14 cellular contexts compared by ENCODE assay signal in genomic region chr17:42273474-42274272, GRCh38. TPM values are rescaled to one million over a fixed set of nuclear protein-coding genes. Genes with fewer than 3 reads are reported as not detected.
DNase-seq lines count a peak whose midpoint lies in the region; ATAC-seq and TF ChIP-seq lines count a peak whose summit lies in the region.
"Had no signal": no experiment of that assay in that cellular context is flagged by ENCODE, and none has a peak within 500 bp of the region (broad histone marks: within the 10 kb centered on the region; RNA-seq: fewer than 3 reads in every experiment).

No MANE protein-coding gene starts in this region.

- H3K27ac Mint-ChIP-seq in activated naive CD4-positive, alpha-beta T cell treated with anti-CD3 and anti-CD28 coated beads for 36 hours, result peak overlapping the region; percentile 97
- H3K27ac Mint-ChIP-seq in T-helper 17 cell, result peak overlapping the region; percentile 100
- H3K27ac Mint-ChIP-seq in glutamatergic neuron (ENCODE audit: unreplicated experiment), result no peak overlapping the region
- H3K27ac Mint-ChIP-seq in stimulated activated naive CD8-positive, alpha-beta T cell treated with anti-CD3 and anti-CD28 coated beads, Interleukin-15, amount 100 ng/mL, for 72 hours, result peak overlapping the region; percentile 56 to 96

- H3K4me3 Mint-ChIP-seq in activated naive CD4-positive, alpha-beta T cell treated with anti-CD3 and anti-CD28 coated beads for 36 hours, result peak overlapping the region; percentile 96
- H3K4me3 Mint-ChIP-seq in T-helper 17 cell, result peak overlapping the region; percentile 100
- H3K4me3 Mint-ChIP-seq in glutamatergic neuron (ENCODE audit: unreplicated experiment), result peak overlapping the region; percentile 67
- H3K4me3 Mint-ChIP-seq in stimulated activated naive CD8-positive, alpha-beta T cell treated with anti-CD3 and anti-CD28 coated beads, Interleukin-15, amount 100 ng/mL, for 72 hours, result peak overlapping the region; percentile 80 to 99

- no peaks in the 10 kb centered on the region for H3K36me3 ChIP-seq in thyroid gland
- H3K36me3 ChIP-seq: HAP-1, WERI-Rb-1 had no signal

- H3K27me3 ChIP-seq in thyroid gland, result no peaks in the 10 kb centered on the region

- peaks cover 60% of the 10 kb centered on the region for H3K4me1 Mint-ChIP-seq in activated naive CD4-positive, alpha-beta T cell treated with anti-CD3 and anti-CD28 coated beads for 36 hours (ENCODE audit: low read depth)
- H3K4me1 Mint-ChIP-seq in T-helper 17 cell, result peaks cover 60% of the 10 kb centered on the region
- H3K4me1 Mint-ChIP-seq in glutamatergic neuron (ENCODE audit: low read depth, unreplicated experiment), result peaks cover 24% of the 10 kb centered on the region
- peaks cover 76% of the 10 kb centered on the region for H3K4me1 Mint-ChIP-seq in stimulated activated naive CD8-positive, alpha-beta T cell treated with anti-CD3 and anti-CD28 coated beads, Interleukin-15, amount 100 ng/mL, for 72 hours

- no peak overlapping the region for H3K4me3 ChIP-seq in thyroid gland (replicated peaks in 1 of 3)
- H3K4me3 ChIP-seq: lung had no signal

- DNase-seq in activated naive CD4-positive, alpha-beta T cell treated with anti-CD3 and anti-CD28 coated beads for 36 hours, result no peak
- DNase-seq in activated naive CD4-positive, alpha-beta T cell treated with Interleukin-2 at 50 U/mL for 16 hours, result no peak
- DNase-seq in T-helper 17 cell (no peak), glutamatergic neuron (no peak), thyroid gland (no peak)
- no peak for DNase-seq in stimulated activated naive CD8-positive, alpha-beta T cell treated with anti-CD3 and anti-CD28 coated beads, Interleukin-15, amount 100 ng/mL, for 72 hours
- DNase-seq: C1 segment of cervical spinal cord; effector CD4-positive, alpha-beta T cell; right cardiac atrium; WERI-Rb-1 had no signal

- CTCF ChIA-PET in activated naive CD4-positive, alpha-beta T cell treated with anti-CD3 and anti-CD28 coated beads for 36 hours (lab: Charles Lee), result interaction anchor here (0.6 to 8.1 kb wide), 6 partner anchors 14 to 129 kb away, joined by 3 to 46 read pairs (median 3); no protein-coding TSS in a partner anchor

- TF ChIP-seq POLR2A in thyroid gland (IDR thresholded peaks at IDR 0.05), result no peak

- peaks cover 36% of the 10 kb centered on the region for H3K36me3 Mint-ChIP-seq in activated naive CD4-positive, alpha-beta T cell treated with anti-CD3 and anti-CD28 coated beads for 36 hours (ENCODE audit: low read depth)
- peaks cover 4% of the 10 kb centered on the region for H3K36me3 Mint-ChIP-seq in T-helper 17 cell (ENCODE audit: low read depth)
- H3K36me3 Mint-ChIP-seq in glutamatergic neuron (ENCODE audit: unreplicated experiment), result peaks cover 4% of the 10 kb centered on the region

- no peaks in the 10 kb centered on the region for H3K9me3 Mint-ChIP-seq in activated naive CD4-positive, alpha-beta T cell treated with anti-CD3 and anti-CD28 coated beads for 36 hours
- peaks cover 8% of the 10 kb centered on the region for H3K9me3 Mint-ChIP-seq in glutamatergic neuron (ENCODE audit: unreplicated experiment)
- no peaks in the 10 kb centered on the region for H3K9me3 Mint-ChIP-seq in stimulated activated naive CD8-positive, alpha-beta T cell treated with anti-CD3 and anti-CD28 coated beads, Interleukin-15, amount 100 ng/mL, for 72 hours

- intact Hi-C loops in activated naive CD4-positive, alpha-beta T cell treated with anti-CD3 and anti-CD28 coated beads for 36 hours (cut with micrococcal nuclease), result loop anchor here (2.0 to 10.0 kb wide), 3 partner anchors 51 to 899 kb away; partner anchors contain the start of genes KLHL11 and NBR1
- intact Hi-C loops in thyroid gland (cut with DNase I), result no loop called here

- 76 to 78% methylated on average over 7 of the region's 7 CpGs for WGBS in thyroid gland, 2 donors

- peak; percentile 32 for ATAC-seq in T-helper 17 cell
- ATAC-seq in stimulated activated naive CD8-positive, alpha-beta T cell treated with anti-CD3 and anti-CD28 coated beads, Interleukin-15, amount 100 ng/mL, for 72 hours, result no peak
- no peak for ATAC-seq in GM18868 (IDR thresholded peaks at IDR 0.05; ENCODE audit: unreplicated experiment)
- no peak for ATAC-seq in HG02973 (IDR thresholded peaks at IDR 0.05; ENCODE audit: unreplicated experiment)
- ATAC-seq: right cardiac atrium had no signal

- H3K4me1 ChIP-seq in thyroid gland, result peaks cover 4 to 15% of the 10 kb centered on the region in 2 donors

- H3K27ac ChIP-seq in thyroid gland, result no peak overlapping the region
- H3K27ac ChIP-seq: WERI-Rb-1 had no signal

- no peak for TF ChIP-seq CTCF in glutamatergic neuron (IDR thresholded peaks at IDR 0.05; ENCODE audit: partially characterized antibody, unreplicated experiment)
- TF ChIP-seq CTCF in thyroid gland (IDR thresholded peaks at IDR 0.05), result no peak

- no peaks in the 10 kb centered on the region for H3K9me3 ChIP-seq in T-helper 17 cell (ENCODE audit: control insufficient read depth, low read length, poor library complexity, severe bottlenecking)
- H3K9me3 ChIP-seq in thyroid gland, result no peaks in the 10 kb centered on the region
- H3K9me3 ChIP-seq: HAP-1 had no signal

- no peaks in the 10 kb centered on the region for H3K27me3 Mint-ChIP-seq in activated naive CD4-positive, alpha-beta T cell treated with anti-CD3 and anti-CD28 coated beads for 36 hours (ENCODE audit: low read depth)
- H3K27me3 Mint-ChIP-seq in T-helper 17 cell (no peaks in the 10 kb centered on the region), glutamatergic neuron (ENCODE audit: unreplicated experiment) (peaks cover 16% of the 10 kb centered on the region)
- no peaks in the 10 kb centered on the region for H3K27me3 Mint-ChIP-seq in stimulated activated naive CD8-positive, alpha-beta T cell treated with anti-CD3 and anti-CD28 coated beads, Interleukin-15, amount 100 ng/mL, for 72 hours

RNA-seq across cellular contexts. Expression of gene STAT5B, which starts 2.5 kb away (rescaled TPM):
- 100 to 1,000 TPM; 185 to 192 TPM for total RNA-seq in activated naive CD4-positive, alpha-beta T cell treated with anti-CD3 and anti-CD28 coated beads for 36 hours
- total RNA-seq in T-helper 17 cell (100 to 1,000 TPM; 202 to 225 TPM), glutamatergic neuron (ENCODE audit: unreplicated experiment) (31.9 TPM), thyroid gland (10 to 100 TPM; 57.6 to 72.6 (median 63.3) TPM)

RNA-seq across cellular contexts. Expression of gene STAT5A, which starts 14.6 kb away (rescaled TPM):
- 100 to 1,000 TPM; 165 to 174 TPM for total RNA-seq in activated naive CD4-positive, alpha-beta T cell treated with anti-CD3 and anti-CD28 coated beads for 36 hours
- total RNA-seq in T-helper 17 cell, result 100 to 1,000 TPM; 153 to 177 TPM
- 3.4 TPM for total RNA-seq in glutamatergic neuron (ENCODE audit: unreplicated experiment)
- 10 to 100 TPM; 31.9 to 46.1 (median 34.0) TPM for total RNA-seq in thyroid gland
